Comparison of ENCODE assay signal across 1 cellular context in the genomic region with DNA sequence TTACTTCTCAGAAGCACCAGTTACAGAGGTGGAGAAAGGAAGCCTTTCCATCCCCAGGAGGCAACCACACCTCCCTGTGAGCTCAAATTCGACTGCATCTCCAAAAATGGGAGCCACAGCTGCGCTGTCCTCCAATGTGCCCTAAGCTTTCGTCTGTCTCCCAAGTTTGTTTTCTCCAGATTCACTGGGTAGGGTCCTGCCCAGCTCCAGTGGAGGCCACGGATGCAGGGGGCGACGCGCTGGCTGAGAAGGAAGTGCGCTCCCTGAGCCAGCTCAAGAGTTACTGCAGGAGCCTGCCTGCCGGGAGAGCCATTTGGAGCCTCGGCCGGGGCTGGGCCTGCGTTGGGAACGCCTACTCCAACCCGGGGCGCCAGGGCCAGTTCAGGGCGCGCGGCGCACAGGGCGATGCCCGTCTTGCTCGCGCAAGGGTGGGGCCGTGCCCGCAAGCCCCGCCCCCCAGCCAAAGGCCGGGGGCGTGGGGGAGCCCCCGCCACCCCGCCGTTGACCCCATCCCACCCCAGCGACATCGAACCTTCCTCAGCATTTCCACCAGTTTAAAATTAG.
TF ChIP-seq lines count a peak whose summit lies in the region.

No MANE protein-coding gene starts in this region.

TF ChIP-seq in HepG2, 621 proteins besides CTCF, POLR2A, EP300 and RAD21 (continued from another document and continues in another):
- TF ChIP-seq, protein P1, sequence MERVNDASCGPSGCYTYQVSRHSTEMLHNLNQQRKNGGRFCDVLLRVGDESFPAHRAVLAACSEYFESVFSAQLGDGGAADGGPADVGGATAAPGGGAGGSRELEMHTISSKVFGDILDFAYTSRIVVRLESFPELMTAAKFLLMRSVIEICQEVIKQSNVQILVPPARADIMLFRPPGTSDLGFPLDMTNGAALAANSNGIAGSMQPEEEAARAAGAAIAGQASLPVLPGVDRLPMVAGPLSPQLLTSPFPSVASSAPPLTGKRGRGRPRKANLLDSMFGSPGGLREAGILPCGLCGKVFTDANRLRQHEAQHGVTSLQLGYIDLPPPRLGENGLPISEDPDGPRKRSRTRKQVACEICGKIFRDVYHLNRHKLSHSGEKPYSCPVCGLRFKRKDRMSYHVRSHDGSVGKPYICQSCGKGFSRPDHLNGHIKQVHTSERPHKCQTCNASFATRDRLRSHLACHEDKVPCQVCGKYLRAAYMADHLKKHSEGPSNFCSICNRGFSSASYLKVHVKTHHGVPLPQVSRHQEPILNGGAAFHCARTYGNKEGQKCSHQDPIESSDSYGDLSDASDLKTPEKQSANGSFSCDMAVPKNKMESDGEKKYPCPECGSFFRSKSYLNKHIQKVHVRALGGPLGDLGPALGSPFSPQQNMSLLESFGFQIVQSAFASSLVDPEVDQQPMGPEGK (CRISPR knock-in tag; IDR thresholded peaks at IDR 0.05), result peak; percentile 98
- TF ChIP-seq KDM2A (CRISPR knock-in tag; IDR thresholded peaks at IDR 0.05; ENCODE audit: borderline replicate concordance, low read depth) (peak; percentile 95), PITX1 (CRISPR knock-in tag; IDR thresholded peaks at IDR 0.05) (peak; percentile 40; the same call in 1 of the 2 replicates), ZNF292 (CRISPR knock-in tag; IDR thresholded peaks at IDR 0.05; ENCODE audit: borderline replicate concordance, low read depth) (peak; percentile 89; the same call in 1 of the 2 replicates), JUND (CRISPR knock-in tag; IDR thresholded peaks at IDR 0.05) (no peak), HIVEP1 (CRISPR knock-in tag; IDR thresholded peaks at IDR 0.05) (peak; percentile 88), SOX13 (IDR thresholded peaks at IDR 0.05) (no peak), SOX13 (CRISPR knock-in tag; conservative IDR thresholded peaks at IDR 0.05 in 1 of 2, IDR thresholded peaks at IDR 0.05 in 1 of 2) (peak in 1 of 2 experiments; percentile 39; a peak in 2 of 4 replicates), ZNF780A (CRISPR knock-in tag; IDR thresholded peaks at IDR 0.05) (no peak), ZBTB1 (CRISPR knock-in tag; IDR thresholded peaks at IDR 0.05; ENCODE audit: borderline replicate concordance) (no peak), MBD4 (IDR thresholded peaks at IDR 0.05; ENCODE audit: borderline replicate concordance, low read length) (no peak), ELF4 (CRISPR knock-in tag; IDR thresholded peaks at IDR 0.05; ENCODE audit: borderline replicate concordance) (no peak), EHMT2 (IDR thresholded peaks at IDR 0.05; ENCODE audit: borderline replicate concordance, low read depth, low read length) (no peak), NFRKB (IDR thresholded peaks at IDR 0.05) (no peak), ZFP36 (IDR thresholded peaks at IDR 0.05; ENCODE audit: borderline replicate concordance, low read depth, low read length, partially characterized antibody) (no peak), KDM3A (CRISPR knock-in tag; IDR thresholded peaks at IDR 0.05; ENCODE audit: low read depth) (0 out of 2 replicates have a peak, but pooled peaks have one; percentile 20), KDM1A (CRISPR knock-in tag; IDR thresholded peaks at IDR 0.05) (no peak), ZFP36L1 (CRISPR knock-in tag; IDR thresholded peaks at IDR 0.05) (no peak; the same call in 1 of the 2 replicates), FOXC1 (CRISPR knock-in tag; IDR thresholded peaks at IDR 0.05; ENCODE audit: borderline replicate concordance) (no peak), CHD2 (IDR thresholded peaks at IDR 0.05; ENCODE audit: low read depth, low read length) (no peak), JDP2 (CRISPR knock-in tag; IDR thresholded peaks at IDR 0.05; ENCODE audit: borderline replicate concordance) (no peak), ZFP62 (CRISPR knock-in tag; IDR thresholded peaks at IDR 0.05) (no peak), ZNF136 (CRISPR knock-in tag; IDR thresholded peaks at IDR 0.05; ENCODE audit: low read depth) (0 out of 2 replicates have a peak, but pooled peaks have one; percentile 43), FOXK2 (IDR thresholded peaks at IDR 0.05) (no peak), EZH2 (conservative IDR thresholded peaks at IDR 0.05; ENCODE audit: low read depth, low read length) (no peak), SSRP1 (CRISPR knock-in tag; IDR thresholded peaks at IDR 0.05) (0 out of 2 replicates have a peak, but pooled peaks have one; percentile 1), ATAD3A (CRISPR knock-in tag; IDR thresholded peaks at IDR 0.05) (no peak), NCOR1 (IDR thresholded peaks at IDR 0.05; ENCODE audit: borderline replicate concordance, low read length) (peak; percentile 50; the same call in 1 of the 2 replicates)
- TF ChIP-seq, protein P2, sequence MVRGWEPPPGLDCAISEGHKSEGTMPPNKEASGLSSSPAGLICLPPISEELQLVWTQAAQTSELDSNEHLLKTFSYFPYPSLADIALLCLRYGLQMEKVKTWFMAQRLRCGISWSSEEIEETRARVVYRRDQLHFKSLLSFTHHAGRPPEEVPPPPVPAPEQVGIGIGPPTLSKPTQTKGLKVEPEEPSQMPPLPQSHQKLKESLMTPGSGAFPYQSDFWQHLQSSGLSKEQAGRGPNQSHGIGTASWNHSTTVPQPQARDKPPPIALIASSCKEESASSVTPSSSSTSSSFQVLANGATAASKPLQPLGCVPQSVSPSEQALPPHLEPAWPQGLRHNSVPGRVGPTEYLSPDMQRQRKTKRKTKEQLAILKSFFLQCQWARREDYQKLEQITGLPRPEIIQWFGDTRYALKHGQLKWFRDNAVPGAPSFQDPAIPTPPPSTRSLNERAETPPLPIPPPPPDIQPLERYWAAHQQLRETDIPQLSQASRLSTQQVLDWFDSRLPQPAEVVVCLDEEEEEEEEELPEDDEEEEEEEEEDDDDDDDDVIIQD (CRISPR knock-in tag; IDR thresholded peaks at IDR 0.05; ENCODE audit: low read depth), result no peak
- TF ChIP-seq, protein P3, sequence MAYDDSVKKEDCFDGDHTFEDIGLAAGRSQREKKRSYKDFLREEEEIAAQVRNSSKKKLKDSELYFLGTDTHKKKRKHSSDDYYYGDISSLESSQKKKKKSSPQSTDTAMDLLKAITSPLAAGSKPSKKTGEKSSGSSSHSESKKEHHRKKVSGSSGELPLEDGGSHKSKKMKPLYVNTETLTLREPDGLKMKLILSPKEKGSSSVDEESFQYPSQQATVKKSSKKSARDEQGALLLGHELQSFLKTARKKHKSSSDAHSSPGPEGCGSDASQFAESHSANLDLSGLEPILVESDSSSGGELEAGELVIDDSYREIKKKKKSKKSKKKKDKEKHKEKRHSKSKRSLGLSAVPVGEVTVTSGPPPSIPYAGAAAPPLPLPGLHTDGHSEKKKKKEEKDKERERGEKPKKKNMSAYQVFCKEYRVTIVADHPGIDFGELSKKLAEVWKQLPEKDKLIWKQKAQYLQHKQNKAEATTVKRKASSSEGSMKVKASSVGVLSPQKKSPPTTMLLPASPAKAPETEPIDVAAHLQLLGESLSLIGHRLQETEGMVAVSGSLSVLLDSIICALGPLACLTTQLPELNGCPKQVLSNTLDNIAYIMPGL (CRISPR knock-in tag; IDR thresholded peaks at IDR 0.05; ENCODE audit: borderline replicate concordance in 1 of 2, low read depth in 1 of 2), result peak; percentile 59 to 84; a peak in 3 of 4 replicates
- TF ChIP-seq, protein P4, sequence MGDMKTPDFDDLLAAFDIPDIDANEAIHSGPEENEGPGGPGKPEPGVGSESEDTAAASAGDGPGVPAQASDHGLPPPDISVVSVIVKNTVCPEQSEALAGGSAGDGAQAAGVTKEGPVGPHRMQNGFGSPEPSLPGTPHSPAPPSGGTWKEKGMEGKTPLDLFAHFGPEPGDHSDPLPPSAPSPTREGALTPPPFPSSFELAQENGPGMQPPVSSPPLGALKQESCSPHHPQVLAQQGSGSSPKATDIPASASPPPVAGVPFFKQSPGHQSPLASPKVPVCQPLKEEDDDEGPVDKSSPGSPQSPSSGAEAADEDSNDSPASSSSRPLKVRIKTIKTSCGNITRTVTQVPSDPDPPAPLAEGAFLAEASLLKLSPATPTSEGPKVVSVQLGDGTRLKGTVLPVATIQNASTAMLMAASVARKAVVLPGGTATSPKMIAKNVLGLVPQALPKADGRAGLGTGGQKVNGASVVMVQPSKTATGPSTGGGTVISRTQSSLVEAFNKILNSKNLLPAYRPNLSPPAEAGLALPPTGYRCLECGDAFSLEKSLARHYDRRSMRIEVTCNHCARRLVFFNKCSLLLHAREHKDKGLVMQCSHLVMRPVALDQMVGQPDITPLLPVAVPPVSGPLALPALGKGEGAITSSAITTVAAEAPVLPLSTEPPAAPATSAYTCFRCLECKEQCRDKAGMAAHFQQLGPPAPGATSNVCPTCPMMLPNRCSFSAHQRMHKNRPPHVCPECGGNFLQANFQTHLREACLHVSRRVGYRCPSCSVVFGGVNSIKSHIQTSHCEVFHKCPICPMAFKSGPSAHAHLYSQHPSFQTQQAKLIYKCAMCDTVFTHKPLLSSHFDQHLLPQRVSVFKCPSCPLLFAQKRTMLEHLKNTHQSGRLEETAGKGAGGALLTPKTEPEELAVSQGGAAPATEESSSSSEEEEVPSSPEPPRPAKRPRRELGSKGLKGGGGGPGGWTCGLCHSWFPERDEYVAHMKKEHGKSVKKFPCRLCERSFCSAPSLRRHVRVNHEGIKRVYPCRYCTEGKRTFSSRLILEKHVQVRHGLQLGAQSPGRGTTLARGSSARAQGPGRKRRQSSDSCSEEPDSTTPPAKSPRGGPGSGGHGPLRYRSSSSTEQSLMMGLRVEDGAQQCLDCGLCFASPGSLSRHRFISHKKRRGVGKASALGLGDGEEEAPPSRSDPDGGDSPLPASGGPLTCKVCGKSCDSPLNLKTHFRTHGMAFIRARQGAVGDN (CRISPR knock-in tag; IDR thresholded peaks at IDR 0.05), result peak; percentile 89
- TF ChIP-seq, protein P5, sequence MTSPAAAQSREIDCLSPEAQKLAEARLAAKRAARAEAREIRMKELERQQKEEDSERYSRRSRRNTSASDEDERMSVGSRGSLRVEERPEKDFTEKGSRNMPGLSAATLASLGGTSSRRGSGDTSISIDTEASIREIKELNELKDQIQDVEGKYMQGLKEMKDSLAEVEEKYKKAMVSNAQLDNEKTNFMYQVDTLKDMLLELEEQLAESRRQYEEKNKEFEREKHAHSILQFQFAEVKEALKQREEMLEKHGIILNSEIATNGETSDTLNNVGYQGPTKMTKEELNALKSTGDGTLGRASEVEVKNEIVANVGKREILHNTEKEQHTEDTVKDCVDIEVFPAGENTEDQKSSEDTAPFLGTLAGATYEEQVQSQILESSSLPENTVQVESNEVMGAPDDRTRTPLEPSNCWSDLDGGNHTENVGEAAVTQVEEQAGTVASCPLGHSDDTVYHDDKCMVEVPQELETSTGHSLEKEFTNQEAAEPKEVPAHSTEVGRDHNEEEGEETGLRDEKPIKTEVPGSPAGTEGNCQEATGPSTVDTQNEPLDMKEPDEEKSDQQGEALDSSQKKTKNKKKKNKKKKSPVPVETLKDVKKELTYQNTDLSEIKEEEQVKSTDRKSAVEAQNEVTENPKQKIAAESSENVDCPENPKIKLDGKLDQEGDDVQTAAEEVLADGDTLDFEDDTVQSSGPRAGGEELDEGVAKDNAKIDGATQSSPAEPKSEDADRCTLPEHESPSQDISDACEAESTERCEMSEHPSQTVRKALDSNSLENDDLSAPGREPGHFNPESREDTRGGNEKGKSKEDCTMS (CRISPR knock-in tag; conservative IDR thresholded peaks at IDR 0.05), result no peak
- TF ChIP-seq, protein P6, sequence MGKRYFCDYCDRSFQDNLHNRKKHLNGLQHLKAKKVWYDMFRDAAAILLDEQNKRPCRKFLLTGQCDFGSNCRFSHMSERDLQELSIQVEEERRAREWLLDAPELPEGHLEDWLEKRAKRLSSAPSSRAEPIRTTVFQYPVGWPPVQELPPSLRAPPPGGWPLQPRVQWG (CRISPR knock-in tag; IDR thresholded peaks at IDR 0.05; ENCODE audit: borderline replicate concordance, low read depth), result no peak
- TF ChIP-seq, protein P7, sequence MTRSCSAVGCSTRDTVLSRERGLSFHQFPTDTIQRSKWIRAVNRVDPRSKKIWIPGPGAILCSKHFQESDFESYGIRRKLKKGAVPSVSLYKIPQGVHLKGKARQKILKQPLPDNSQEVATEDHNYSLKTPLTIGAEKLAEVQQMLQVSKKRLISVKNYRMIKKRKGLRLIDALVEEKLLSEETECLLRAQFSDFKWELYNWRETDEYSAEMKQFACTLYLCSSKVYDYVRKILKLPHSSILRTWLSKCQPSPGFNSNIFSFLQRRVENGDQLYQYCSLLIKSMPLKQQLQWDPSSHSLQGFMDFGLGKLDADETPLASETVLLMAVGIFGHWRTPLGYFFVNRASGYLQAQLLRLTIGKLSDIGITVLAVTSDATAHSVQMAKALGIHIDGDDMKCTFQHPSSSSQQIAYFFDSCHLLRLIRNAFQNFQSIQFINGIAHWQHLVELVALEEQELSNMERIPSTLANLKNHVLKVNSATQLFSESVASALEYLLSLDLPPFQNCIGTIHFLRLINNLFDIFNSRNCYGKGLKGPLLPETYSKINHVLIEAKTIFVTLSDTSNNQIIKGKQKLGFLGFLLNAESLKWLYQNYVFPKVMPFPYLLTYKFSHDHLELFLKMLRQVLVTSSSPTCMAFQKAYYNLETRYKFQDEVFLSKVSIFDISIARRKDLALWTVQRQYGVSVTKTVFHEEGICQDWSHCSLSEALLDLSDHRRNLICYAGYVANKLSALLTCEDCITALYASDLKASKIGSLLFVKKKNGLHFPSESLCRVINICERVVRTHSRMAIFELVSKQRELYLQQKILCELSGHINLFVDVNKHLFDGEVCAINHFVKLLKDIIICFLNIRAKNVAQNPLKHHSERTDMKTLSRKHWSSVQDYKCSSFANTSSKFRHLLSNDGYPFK (CRISPR knock-in tag; IDR thresholded peaks at IDR 0.05; ENCODE audit: borderline replicate concordance), result peak; percentile 83
- TF ChIP-seq, protein P8, sequence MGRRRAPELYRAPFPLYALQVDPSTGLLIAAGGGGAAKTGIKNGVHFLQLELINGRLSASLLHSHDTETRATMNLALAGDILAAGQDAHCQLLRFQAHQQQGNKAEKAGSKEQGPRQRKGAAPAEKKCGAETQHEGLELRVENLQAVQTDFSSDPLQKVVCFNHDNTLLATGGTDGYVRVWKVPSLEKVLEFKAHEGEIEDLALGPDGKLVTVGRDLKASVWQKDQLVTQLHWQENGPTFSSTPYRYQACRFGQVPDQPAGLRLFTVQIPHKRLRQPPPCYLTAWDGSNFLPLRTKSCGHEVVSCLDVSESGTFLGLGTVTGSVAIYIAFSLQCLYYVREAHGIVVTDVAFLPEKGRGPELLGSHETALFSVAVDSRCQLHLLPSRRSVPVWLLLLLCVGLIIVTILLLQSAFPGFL (CRISPR knock-in tag; IDR thresholded peaks at IDR 0.05), result no peak
- TF ChIP-seq, protein P9, sequence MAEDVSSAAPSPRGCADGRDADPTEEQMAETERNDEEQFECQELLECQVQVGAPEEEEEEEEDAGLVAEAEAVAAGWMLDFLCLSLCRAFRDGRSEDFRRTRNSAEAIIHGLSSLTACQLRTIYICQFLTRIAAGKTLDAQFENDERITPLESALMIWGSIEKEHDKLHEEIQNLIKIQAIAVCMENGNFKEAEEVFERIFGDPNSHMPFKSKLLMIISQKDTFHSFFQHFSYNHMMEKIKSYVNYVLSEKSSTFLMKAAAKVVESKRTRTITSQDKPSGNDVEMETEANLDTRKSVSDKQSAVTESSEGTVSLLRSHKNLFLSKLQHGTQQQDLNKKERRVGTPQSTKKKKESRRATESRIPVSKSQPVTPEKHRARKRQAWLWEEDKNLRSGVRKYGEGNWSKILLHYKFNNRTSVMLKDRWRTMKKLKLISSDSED (CRISPR knock-in tag; IDR thresholded peaks at IDR 0.05), result no peak
- TF ChIP-seq, protein P10, sequence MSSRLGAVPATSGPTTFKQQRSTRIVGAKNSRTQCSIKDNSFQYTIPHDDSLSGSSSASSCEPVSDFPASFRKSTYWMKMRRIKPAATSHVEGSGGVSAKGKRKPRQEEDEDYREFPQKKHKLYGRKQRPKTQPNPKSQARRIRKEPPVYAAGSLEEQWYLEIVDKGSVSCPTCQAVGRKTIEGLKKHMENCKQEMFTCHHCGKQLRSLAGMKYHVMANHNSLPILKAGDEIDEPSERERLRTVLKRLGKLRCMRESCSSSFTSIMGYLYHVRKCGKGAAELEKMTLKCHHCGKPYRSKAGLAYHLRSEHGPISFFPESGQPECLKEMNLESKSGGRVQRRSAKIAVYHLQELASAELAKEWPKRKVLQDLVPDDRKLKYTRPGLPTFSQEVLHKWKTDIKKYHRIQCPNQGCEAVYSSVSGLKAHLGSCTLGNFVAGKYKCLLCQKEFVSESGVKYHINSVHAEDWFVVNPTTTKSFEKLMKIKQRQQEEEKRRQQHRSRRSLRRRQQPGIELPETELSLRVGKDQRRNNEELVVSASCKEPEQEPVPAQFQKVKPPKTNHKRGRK (CRISPR knock-in tag; IDR thresholded peaks at IDR 0.05), result no peak
